10 cellular contexts compared by ENCODE assay signal in the genomic region with DNA sequence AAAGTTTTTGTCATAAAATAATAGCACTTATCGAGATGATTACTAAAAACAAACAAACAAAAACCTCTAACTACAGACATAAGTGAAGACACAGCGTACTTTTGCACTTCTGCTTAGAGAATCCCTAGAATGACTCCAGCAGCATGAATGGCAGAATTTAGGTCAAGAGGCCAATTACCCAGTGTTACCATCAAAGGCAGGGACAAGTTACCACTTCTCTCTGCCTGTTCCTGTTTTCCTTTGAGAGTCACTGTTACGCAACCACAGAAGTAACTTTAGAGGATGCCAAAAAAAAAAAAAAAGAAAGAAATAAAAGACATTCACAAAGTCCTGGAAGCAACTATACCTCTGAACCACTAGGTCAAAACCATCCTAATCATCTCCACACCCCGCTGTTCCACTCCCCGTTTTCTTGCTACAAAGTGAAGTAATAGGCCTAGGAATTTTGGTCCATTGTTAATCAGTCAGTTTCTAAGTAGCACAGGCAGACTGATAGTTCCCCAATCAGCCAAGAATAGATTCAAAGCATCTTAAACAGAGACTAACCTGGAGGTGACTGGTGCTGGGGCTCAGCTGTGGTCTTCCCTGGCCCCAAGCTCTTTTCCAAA. TPM values are rescaled to one million over a fixed set of nuclear protein-coding genes. Genes with fewer than 3 reads are reported as not detected.
DNase-seq lines count a peak whose midpoint lies in the region; ATAC-seq and TF ChIP-seq lines count a peak whose summit lies in the region.
"Had no signal": no experiment of that assay in that cellular context is flagged by ENCODE, and none has a peak within 500 bp of the region (broad histone marks: within the 10 kb centered on the region; RNA-seq: fewer than 3 reads in every experiment).

No MANE protein-coding gene starts in this region.

- H3K4me3 ChIP-seq in fibroblast of mammary gland (ENCODE audit: control insufficient read depth, low read depth, low read length) (no peak overlapping the region), psoas muscle (peak overlapping the region; percentile 20)

- no peaks in the 10 kb centered on the region for H3K27me3 ChIP-seq in psoas muscle (ENCODE audit: insufficient read depth in 3 of 3, low read length in 2 of 3)

- H3K36me3 ChIP-seq in psoas muscle (ENCODE audit: insufficient read depth in 1 of 2, low read depth in 1 of 2): no peaks in the 10 kb centered on the region

- no peaks in the 10 kb centered on the region for H3K9me3 ChIP-seq in psoas muscle
- H3K9me3 ChIP-seq: Caco-2 had no signal

- peak; percentile 2 for ATAC-seq in SK-N-SH treated with all-trans-retinoic acid at 6 μM for 48 hours
- peak in 2 of 4 donors; percentile 31 to 60 for ATAC-seq in psoas muscle
- no peak for ATAC-seq in HG02763 (IDR thresholded peaks at IDR 0.05; ENCODE audit: unreplicated experiment)

- peak; percentile 63 for DNase-seq in H4 (ENCODE audit: low spot score)
- DNase-seq in fibroblast of mammary gland (ENCODE audit: low read depth): peak; percentile 78
- no peak for DNase-seq in psoas muscle
- no peak for DNase-seq in NCI-H2081 (lab: John Stamatoyannopoulos, UW)
- no peak for DNase-seq in GM03348 (ENCODE audit: low spot score)
- no peak for DNase-seq in NCI-H187 (lab: John Stamatoyannopoulos, UW)
- DNase-seq: activated naive CD4-positive, alpha-beta T cell treated with anti-CD3 and anti-CD28 coated beads for 36 hours; Caco-2 had no signal

- no peaks in the 10 kb centered on the region for H3K4me1 ChIP-seq in psoas muscle

- H3K27ac ChIP-seq in psoas muscle: no peak overlapping the region

- intact Hi-C loops in psoas muscle (cut with DNase I): no loop called here

- TF ChIP-seq CTCF in fibroblast of mammary gland (conservative IDR thresholded peaks at IDR 0.05; ENCODE audit: control insufficient read depth, insufficient read depth, low read depth, low read length): no peak
- TF ChIP-seq CTCF in psoas muscle (IDR thresholded peaks at IDR 0.05): no peak

- 66 to 80% (median 70%) methylated on average over 5 of the region's 5 CpGs for WGBS in psoas muscle, 3 donors

TF ChIP-seq in SK-N-SH treated with all-trans-retinoic acid at 6 μM for 48 hours, 23 proteins besides CTCF, POLR2A, EP300 and RAD21:
- TF ChIP-seq PPARA (CRISPR knock-in tag; IDR thresholded peaks at IDR 0.05; ENCODE audit: borderline replicate concordance) (no peak), SNAI2 (CRISPR knock-in tag; IDR thresholded peaks at IDR 0.05) (0 out of 2 replicates have a peak, but pooled peaks have one; percentile 39), ZC3H10 (CRISPR knock-in tag; IDR thresholded peaks at IDR 0.05) (peak; percentile 81; the same call in 1 of the 2 replicates), ZFP3 (CRISPR knock-in tag; IDR thresholded peaks at IDR 0.05) (peak; percentile 39; the same call in 1 of the 2 replicates), ISL1 (CRISPR knock-in tag; IDR thresholded peaks at IDR 0.05) (peak; percentile 37; the same call in 1 of the 2 replicates)

RNA-seq across cellular contexts. Expression of a gene that starts 41.9 kb away (rescaled TPM):
- 3.6 TPM in 2 replicates for total RNA-seq in H4 (2014; rRNA removed; shearing (Covaris generic))
- total RNA-seq in psoas muscle: 10 to 100 TPM in 2 of 4 donors, 1 to 10 TPM in 2; 2.2 to 20.0 (median 6.4) TPM
- 1 to 10 TPM in 1 of 3 donors, under 1 TPM in 2; 0.21 to 2.5 (median 0.25) TPM for polyA plus RNA-seq in psoas muscle

Comparison
In these comparisons a context has a peak if more than half of its experiments do, and no peak if none do; other contexts are left out.
1. DNase-seq: peak in H4 (single experiment) and fibroblast of mammary gland (single experiment); none in psoas muscle (0 of 2), NCI-H2081 (0 of 2), GM03348 (single experiment) and NCI-H187 (0 of 2).